8 cellular contexts compared by ENCODE assay signal in the genomic region with DNA sequence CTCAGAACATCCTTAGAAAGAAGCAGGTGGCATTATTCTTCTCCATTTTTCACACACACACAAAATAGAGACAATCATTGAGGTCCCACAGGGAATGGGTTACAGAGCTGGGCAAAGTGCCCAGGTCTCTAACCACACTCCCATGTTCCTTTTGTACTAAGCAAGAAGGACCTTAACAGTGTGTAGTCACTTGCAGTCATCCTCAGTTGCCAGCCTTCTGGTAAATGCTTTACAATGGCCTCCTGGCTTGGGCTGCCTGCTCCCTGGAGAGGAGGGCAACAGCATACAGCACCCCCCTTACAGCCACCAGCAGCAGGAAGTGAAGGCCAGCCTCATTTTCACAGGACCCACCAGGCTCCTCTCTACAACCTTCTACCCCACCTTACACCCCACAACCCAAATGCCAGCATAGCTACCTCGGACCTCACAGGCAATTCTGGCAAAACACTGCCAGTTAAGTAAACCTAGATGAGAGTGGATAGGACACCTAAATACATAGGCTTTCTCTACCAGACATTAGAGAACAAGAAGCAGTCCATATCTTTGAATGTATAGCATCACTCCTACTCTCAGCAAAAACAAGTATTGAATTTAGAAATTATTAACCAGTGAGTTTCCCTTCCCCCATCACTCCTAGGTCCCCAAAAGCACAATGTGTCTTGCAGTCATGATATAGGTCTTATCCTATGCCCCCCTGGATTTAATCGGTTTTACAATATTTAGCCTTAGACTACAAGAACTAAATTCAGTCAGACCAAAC.
DNase-seq lines count a peak whose midpoint lies in the region; ATAC-seq and TF ChIP-seq lines count a peak whose summit lies in the region.

No MANE protein-coding gene starts in this region.

- no peaks in the 10 kb centered on the region for H3K27me3 Mint-ChIP-seq in activated T-helper 1 cell treated with anti-CD3 and anti-CD28 coated beads, Interleukin-12 subunit alpha, Interleukin-12 subunit beta, Interleukin-2, Interleukin-4 antibody, amounts not matched to agents 30 ng/mL and 10 ng/mL and 1 ng/mL, durations not matched to agents 14 hours and 24 hours and 36 hours (ENCODE audit: insufficient read depth)

- DNase-seq in COLO668 (lab: John Stamatoyannopoulos, UW; ENCODE audit: unreplicated experiment) (peak; percentile 33), NCI-H2171 (lab: John Stamatoyannopoulos, UW) (peak; percentile 59), fibroblast of villous mesenchyme (ENCODE audit: low read depth) (peak; percentile 31), NOMO-1 treated with dmso at 0.1 percent for 144 hours (lab: John Stamatoyannopoulos, UW; ENCODE audit: unreplicated experiment) (no peak), SKM-1 treated with dmso at 0.1 percent for 144 hours (lab: John Stamatoyannopoulos, UW; ENCODE audit: unreplicated experiment) (no peak)
- DNase-seq in activated T-helper 1 cell treated with anti-CD3 and anti-CD28 coated beads, Interleukin-12 subunit alpha, Interleukin-12 subunit beta, Interleukin-2, Interleukin-4 antibody, amounts not matched to agents 30 ng/mL and 10 ng/mL and 1 ng/mL, durations not matched to agents 14 hours and 24 hours and 36 hours (ENCODE audit: low spot score): no peak

- H3K27ac Mint-ChIP-seq in activated T-helper 1 cell treated with anti-CD3 and anti-CD28 coated beads, Interleukin-12 subunit alpha, Interleukin-12 subunit beta, Interleukin-2, Interleukin-4 antibody, amounts not matched to agents 30 ng/mL and 10 ng/mL and 1 ng/mL, durations not matched to agents 14 hours and 24 hours and 36 hours: no peak overlapping the region

- no peak for TF ChIP-seq CTCF in fibroblast of villous mesenchyme (IDR thresholded peaks at IDR 0.05; ENCODE audit: insufficient read depth, low read depth, low read length)

- ATAC-seq in GM21737 (IDR thresholded peaks at IDR 0.05; ENCODE audit: unreplicated experiment): peak; percentile 65
- ATAC-seq in HG02884 (IDR thresholded peaks at IDR 0.05; ENCODE audit: unreplicated experiment): no peak

- no peak overlapping the region for H3K4me3 ChIP-seq in fibroblast of villous mesenchyme (ENCODE audit: low read depth, low read length)

- H3K4me3 Mint-ChIP-seq in activated T-helper 1 cell treated with anti-CD3 and anti-CD28 coated beads, Interleukin-12 subunit alpha, Interleukin-12 subunit beta, Interleukin-2, Interleukin-4 antibody, amounts not matched to agents 30 ng/mL and 10 ng/mL and 1 ng/mL, durations not matched to agents 14 hours and 24 hours and 36 hours: no peak overlapping the region

- H3K4me1 Mint-ChIP-seq in activated T-helper 1 cell treated with anti-CD3 and anti-CD28 coated beads, Interleukin-12 subunit alpha, Interleukin-12 subunit beta, Interleukin-2, Interleukin-4 antibody, amounts not matched to agents 30 ng/mL and 10 ng/mL and 1 ng/mL, durations not matched to agents 14 hours and 24 hours and 36 hours (ENCODE audit: low read depth): no peaks in the 10 kb centered on the region

- H3K36me3 Mint-ChIP-seq in activated T-helper 1 cell treated with anti-CD3 and anti-CD28 coated beads, Interleukin-12 subunit alpha, Interleukin-12 subunit beta, Interleukin-2, Interleukin-4 antibody, amounts not matched to agents 30 ng/mL and 10 ng/mL and 1 ng/mL, durations not matched to agents 14 hours and 24 hours and 36 hours (ENCODE audit: low read depth): peaks cover 10% of the 10 kb centered on the region

- H3K9me3 Mint-ChIP-seq in activated T-helper 1 cell treated with anti-CD3 and anti-CD28 coated beads, Interleukin-12 subunit alpha, Interleukin-12 subunit beta, Interleukin-2, Interleukin-4 antibody, amounts not matched to agents 30 ng/mL and 10 ng/mL and 1 ng/mL, durations not matched to agents 14 hours and 24 hours and 36 hours: no peaks in the 10 kb centered on the region

- intact Hi-C loops in activated T-helper 1 cell treated with anti-CD3 and anti-CD28 coated beads, Interleukin-12 subunit alpha, Interleukin-12 subunit beta, Interleukin-2, Interleukin-4 antibody, amounts not matched to agents 30 ng/mL and 10 ng/mL and 1 ng/mL, durations not matched to agents 14 hours and 24 hours and 36 hours (cut with micrococcal nuclease): no loop called here

Comparison
In these comparisons a context has a peak if more than half of its experiments do, and no peak if none do; other contexts are left out.
1. DNase-seq: peak in COLO668 (single experiment), NCI-H2171 (single experiment) and fibroblast of villous mesenchyme (single experiment); none in NOMO-1 treated with dmso at 0.1 percent for 144 hours (single experiment), SKM-1 treated with dmso at 0.1 percent for 144 hours (single experiment) and activated T-helper 1 cell treated with anti-CD3 and anti-CD28 coated beads, Interleukin-12 subunit alpha, Interleukin-12 subunit beta, Interleukin-2, Interleukin-4 antibody, amounts not matched to agents 30 ng/mL and 10 ng/mL and 1 ng/mL, durations not matched to agents 14 hours and 24 hours and 36 hours (single experiment).